ENCODE assay signal across 10 cellular contexts in genomic region chr3:159941043-159941994, GRCh38. TPM values are rescaled to one million over a fixed set of nuclear protein-coding genes. Genes with fewer than 3 reads are reported as not detected.
DNase-seq lines count a peak whose midpoint lies in the region; ATAC-seq and TF ChIP-seq lines count a peak whose summit lies in the region.
"Had no signal": no experiment of that assay in that cellular context is flagged by ENCODE, and none has a peak within 500 bp of the region (broad histone marks: within the 10 kb centered on the region; RNA-seq: fewer than 3 reads in every experiment).

No MANE protein-coding gene starts in this region.

- peak; percentile 61 for ATAC-seq in GM19324 (IDR thresholded peaks at IDR 0.05; ENCODE audit: low FRiP score, unreplicated experiment)
- ATAC-seq in HG02840 (IDR thresholded peaks at IDR 0.05; ENCODE audit: low FRiP score, unreplicated experiment), result peak; percentile 89
- ATAC-seq: left lung had no signal

- H3K9me3 ChIP-seq in esophagus squamous epithelium, result no peaks in the 10 kb centered on the region
- H3K9me3 ChIP-seq: left lung had no signal

- DNase-seq in NCI-H82 treated with DMSO at 0.1 percent for 48 hours (lab: John Stamatoyannopoulos, UW; ENCODE audit: unreplicated experiment) (peak; percentile 15), kidney tubule cell (ENCODE audit: low spot score) (peak; percentile 77), DMS 273 treated with DMSO at 0.1 percent for 48 hours (lab: John Stamatoyannopoulos, UW) (no peak), amygdala (lab: John Stamatoyannopoulos, UW) (no peak), esophagus squamous epithelium (lab: John Stamatoyannopoulos, UW) (no peak), NCI-H1048 (lab: John Stamatoyannopoulos, UW) (no peak)
- DNase-seq: left lung, NCI-H2029 had no signal

- no peaks in the 10 kb centered on the region for H3K36me3 ChIP-seq in esophagus squamous epithelium
- H3K36me3 ChIP-seq: left lung had no signal

- intact Hi-C loops in esophagus squamous epithelium (cut with DNase I), result no loop called here

- TF ChIP-seq CTCF in esophagus squamous epithelium (IDR thresholded peaks at IDR 0.05), result no peak

- H3K27me3 ChIP-seq in esophagus squamous epithelium, result no peaks in the 10 kb centered on the region
- H3K27me3 ChIP-seq: left lung had no signal

- no peaks in the 10 kb centered on the region for H3K4me1 ChIP-seq in esophagus squamous epithelium
- H3K4me1 ChIP-seq: left lung had no signal

- H3K27ac ChIP-seq in esophagus squamous epithelium, result no peak overlapping the region
- H3K27ac ChIP-seq: left lung had no signal

- no peak overlapping the region for H3K4me3 ChIP-seq in esophagus squamous epithelium
- H3K4me3 ChIP-seq: left lung had no signal

- no peak for TF ChIP-seq POLR2A in esophagus squamous epithelium (IDR thresholded peaks at IDR 0.05)

- 31 to 50% methylated on average over 6 of the region's 6 CpGs for WGBS in esophagus squamous epithelium, 2 donors

RNA-seq across cellular contexts. Expression of gene IL12A, which starts 47.3 kb away (rescaled TPM):
- 10 to 100 TPM in 2 of 4 donors, 1 to 10 TPM in 1, under 1 TPM in 1; 0.44 to 27.0 (median 6.8) TPM for total RNA-seq in esophagus squamous epithelium

Comparison
In these comparisons a context has a peak if more than half of its experiments do, and no peak if none do; other contexts are left out.
1. DNase-seq: peak in NCI-H82 treated with DMSO at 0.1 percent for 48 hours (single experiment) and kidney tubule cell (single experiment); none in DMS 273 treated with DMSO at 0.1 percent for 48 hours (single experiment), amygdala (0 of 56), esophagus squamous epithelium (single experiment) and NCI-H1048 (single experiment).